In genomic region chr3:90134090-90134489, GRCh38 we compare ENCODE assay signal across 38 cellular contexts.
"Had no signal": no experiment of that assay in that cellular context is flagged by ENCODE, and none has a peak within 500 bp of the region (broad histone marks: within the 10 kb centered on the region; RNA-seq: fewer than 3 reads in every experiment).

No MANE protein-coding gene starts in this region.

- FAIRE-seq: astrocyte, bronchial epithelial cell had no signal

- H3K4me1 ChIP-seq: adrenal gland, ascending aorta, body of pancreas, breast epithelium had no signal

- H3K9me3 ChIP-seq: adrenal gland, ascending aorta, body of pancreas, breast epithelium had no signal

- H3K9me3 Mint-ChIP-seq: brain had no signal

- DNase-seq: activated effector memory CD4-positive, alpha-beta T cell treated with anti-CD3 and anti-CD28 coated beads, Interleukin-2, amount 50 U/mL, for 16 hours; activated effector memory CD4-positive, alpha-beta T cell treated with Interleukin-2 at 50 U/mL for 16 hours; activated gamma-delta T cell; activated gamma-delta T cell treated with Interleukin-2 at 50 U/mL for 16 hours; activated naive CD4-positive, alpha-beta T cell; activated naive CD4-positive, alpha-beta T cell treated with anti-CD3 and anti-CD28 coated beads for 36 hours; activated naive CD4-positive, alpha-beta T cell treated with anti-CD3 and anti-CD28 coated beads, Interleukin-2, amount 10 ng/mL, durations not matched to agents 7 days and 5 days; activated naive CD4-positive, alpha-beta T cell treated with anti-CD3 and anti-CD28 coated beads, Interleukin-2, amount 50 U/mL, for 16 hours; activated naive CD4-positive, alpha-beta T cell treated with Interleukin-2 at 50 U/mL for 16 hours; activated naive CD8-positive, alpha-beta T cell treated with anti-CD3 and anti-CD28 coated beads for 36 hours; activated naive CD8-positive, alpha-beta T cell treated with anti-CD3 and anti-CD28 coated beads, Interleukin-2, amount 10 ng/mL, durations not matched to agents 7 days and 5 days; activated naive CD8-positive, alpha-beta T cell treated with anti-CD3 and anti-CD28 coated beads, Interleukin-2, amount 50 U/mL, for 24 hours; activated T-cell treated with anti-CD3 and anti-CD28 coated beads, Interleukin-2, amount 50 U/mL, for 1 hour; activated T-cell treated with anti-CD3 and anti-CD28 coated beads, Interleukin-2, amount 50 U/mL, for 24 hours; activated T-cell treated with anti-CD3 and anti-CD28 coated beads, Interleukin-2, amount 50 U/mL, for 48 hours; activated T-cell treated with anti-CD3 and anti-CD28 coated beads, Interleukin-2, amount 50 U/mL, for 72 hours; adrenal gland; amniotic stem cell; amygdala; anterior cingulate cortex; aorta; body of pancreas; brain microvascular endothelial cell; caudate nucleus; central memory CD4-positive, alpha-beta T cell; cerebellar nuclear complex had no signal

- H3K4me1 Mint-ChIP-seq: activated naive CD4-positive, alpha-beta T cell treated with anti-CD3 and anti-CD28 coated beads, Interleukin-2, amount 10 ng/mL, durations not matched to agents 7 days and 5 days; activated naive CD4-positive, alpha-beta T cell treated with anti-CD3 and anti-CD28 coated beads, Interleukin-2, amount 50 U/mL, for 24 hours; activated naive CD8-positive, alpha-beta T cell treated with anti-CD3 and anti-CD28 coated beads for 36 hours; activated naive CD8-positive, alpha-beta T cell treated with anti-CD3 and anti-CD28 coated beads, Interleukin-2, amount 10 ng/mL, durations not matched to agents 7 days and 5 days; activated naive CD8-positive, alpha-beta T cell treated with anti-CD3 and anti-CD28 coated beads, Interleukin-2, amount 50 U/mL, for 24 hours; activated T-helper 17 cell treated with anti-CD3 and anti-CD28 coated beads, Interleukin-2, amount 50 U/mL, for 72 hours; central memory CD8-positive, alpha-beta T cell had no signal

- H3K27ac ChIP-seq: adrenal gland, ascending aorta, body of pancreas, brain microvascular endothelial cell, breast epithelium, cardiac muscle cell had no signal

- H3K27me3 Mint-ChIP-seq: activated naive CD4-positive, alpha-beta T cell treated with anti-CD3 and anti-CD28 coated beads, Interleukin-2, amount 10 ng/mL, durations not matched to agents 7 days and 5 days; activated naive CD4-positive, alpha-beta T cell treated with anti-CD3 and anti-CD28 coated beads, Interleukin-2, amount 50 U/mL, for 24 hours; activated naive CD8-positive, alpha-beta T cell; activated naive CD8-positive, alpha-beta T cell treated with anti-CD3 and anti-CD28 coated beads for 36 hours; activated naive CD8-positive, alpha-beta T cell treated with anti-CD3 and anti-CD28 coated beads, Interleukin-2, amount 10 ng/mL, durations not matched to agents 7 days and 5 days; activated naive CD8-positive, alpha-beta T cell treated with anti-CD3 and anti-CD28 coated beads, Interleukin-2, amount 50 U/mL, for 24 hours; activated T-cell treated with anti-CD3 and anti-CD28 coated beads, Interleukin-2, amount 50 U/mL, for 24 hours; activated T-helper 17 cell treated with anti-CD3 and anti-CD28 coated beads, Interleukin-2, amount 50 U/mL, for 72 hours; central memory CD8-positive, alpha-beta T cell had no signal

- H3K4me3 Mint-ChIP-seq: activated naive CD4-positive, alpha-beta T cell treated with anti-CD3 and anti-CD28 coated beads for 36 hours; activated naive CD4-positive, alpha-beta T cell treated with anti-CD3 and anti-CD28 coated beads, Interleukin-2, amount 10 ng/mL, durations not matched to agents 7 days and 5 days; activated naive CD4-positive, alpha-beta T cell treated with anti-CD3 and anti-CD28 coated beads, Interleukin-2, amount 50 U/mL, for 24 hours; activated naive CD8-positive, alpha-beta T cell; activated naive CD8-positive, alpha-beta T cell treated with anti-CD3 and anti-CD28 coated beads for 36 hours; activated naive CD8-positive, alpha-beta T cell treated with anti-CD3 and anti-CD28 coated beads, Interleukin-2, amount 10 ng/mL, durations not matched to agents 7 days and 5 days; activated naive CD8-positive, alpha-beta T cell treated with anti-CD3 and anti-CD28 coated beads, Interleukin-2, amount 50 U/mL, for 24 hours; activated T-cell treated with anti-CD3 and anti-CD28 coated beads, Interleukin-2, amount 50 U/mL, for 24 hours; activated T-cell treated with anti-CD3 and anti-CD28 coated beads, Interleukin-2, amount 50 U/mL, for 72 hours; activated T-helper 17 cell treated with anti-CD3 and anti-CD28 coated beads, Interleukin-2, amount 50 U/mL, for 72 hours; brain; central memory CD8-positive, alpha-beta T cell had no signal

- H3K4me3 ChIP-seq: adrenal gland, ascending aorta, body of pancreas, breast epithelium, cardiac muscle cell had no signal

- H3K27ac Mint-ChIP-seq: activated naive CD4-positive, alpha-beta T cell treated with anti-CD3 and anti-CD28 coated beads for 36 hours; activated naive CD4-positive, alpha-beta T cell treated with anti-CD3 and anti-CD28 coated beads, Interleukin-2, amount 10 ng/mL, durations not matched to agents 7 days and 5 days; activated naive CD4-positive, alpha-beta T cell treated with anti-CD3 and anti-CD28 coated beads, Interleukin-2, amount 50 U/mL, for 24 hours; activated naive CD4-positive, alpha-beta T cell treated with anti-CD3 and anti-CD28 coated beads, Interleukin-2, amount 50 U/mL, for 72 hours; activated naive CD8-positive, alpha-beta T cell; activated naive CD8-positive, alpha-beta T cell treated with anti-CD3 and anti-CD28 coated beads for 36 hours; activated naive CD8-positive, alpha-beta T cell treated with anti-CD3 and anti-CD28 coated beads, Interleukin-2, amount 10 ng/mL, durations not matched to agents 7 days and 5 days; activated naive CD8-positive, alpha-beta T cell treated with anti-CD3 and anti-CD28 coated beads, Interleukin-2, amount 50 U/mL, for 24 hours; activated T-cell treated with anti-CD3 and anti-CD28 coated beads, Interleukin-2, amount 50 U/mL, for 24 hours; activated T-cell treated with anti-CD3 and anti-CD28 coated beads, Interleukin-2, amount 50 U/mL, for 72 hours; activated T-helper 17 cell treated with anti-CD3 and anti-CD28 coated beads, Interleukin-2, amount 50 U/mL, for 72 hours; activated T-helper 2 cell treated with anti-CD3 and anti-CD28 coated beads, Interferon-gamma antibody, Interleukin-2, Interleukin-4, amounts not matched to agents 10 μg/mL and 5 μg/mL and 100 μg/mL, durations not matched to agents 14 hours and 24 hours and 36 hours; brain had no signal

- ATAC-seq: activated naive CD4-positive, alpha-beta T cell treated with anti-CD3 and anti-CD28 coated beads, Interleukin-2, amount 50 U/mL, for 72 hours; activated naive CD8-positive, alpha-beta T cell treated with anti-CD3 and anti-CD28 coated beads, Interleukin-2, amount 50 U/mL, for 24 hours; activated T-cell treated with anti-CD3 and anti-CD28 coated beads, Interleukin-2, amount 50 U/mL, for 72 hours; activated T-helper 17 cell treated with anti-CD3 and anti-CD28 coated beads, Interleukin-2, amount 50 U/mL, for 72 hours; body of pancreas had no signal

- H3K36me3 ChIP-seq: adrenal gland, ascending aorta, brain microvascular endothelial cell, breast epithelium, cardiac muscle cell had no signal

- H3K27me3 ChIP-seq: adrenal gland, ascending aorta, body of pancreas, brain microvascular endothelial cell, breast epithelium, cardiac muscle cell had no signal

- H3K36me3 Mint-ChIP-seq: activated naive CD4-positive, alpha-beta T cell treated with anti-CD3 and anti-CD28 coated beads, Interleukin-2, amount 10 ng/mL, durations not matched to agents 7 days and 5 days; activated naive CD4-positive, alpha-beta T cell treated with anti-CD3 and anti-CD28 coated beads, Interleukin-2, amount 50 U/mL, for 24 hours; activated naive CD4-positive, alpha-beta T cell treated with anti-CD3 and anti-CD28 coated beads, Interleukin-2, amount 50 U/mL, for 72 hours; activated naive CD8-positive, alpha-beta T cell; activated naive CD8-positive, alpha-beta T cell treated with anti-CD3 and anti-CD28 coated beads for 36 hours; activated naive CD8-positive, alpha-beta T cell treated with anti-CD3 and anti-CD28 coated beads, Interleukin-2, amount 10 ng/mL, durations not matched to agents 7 days and 5 days; brain had no signal
